Comparison of ENCODE assay signal across 23 cellular contexts in the genomic region with DNA sequence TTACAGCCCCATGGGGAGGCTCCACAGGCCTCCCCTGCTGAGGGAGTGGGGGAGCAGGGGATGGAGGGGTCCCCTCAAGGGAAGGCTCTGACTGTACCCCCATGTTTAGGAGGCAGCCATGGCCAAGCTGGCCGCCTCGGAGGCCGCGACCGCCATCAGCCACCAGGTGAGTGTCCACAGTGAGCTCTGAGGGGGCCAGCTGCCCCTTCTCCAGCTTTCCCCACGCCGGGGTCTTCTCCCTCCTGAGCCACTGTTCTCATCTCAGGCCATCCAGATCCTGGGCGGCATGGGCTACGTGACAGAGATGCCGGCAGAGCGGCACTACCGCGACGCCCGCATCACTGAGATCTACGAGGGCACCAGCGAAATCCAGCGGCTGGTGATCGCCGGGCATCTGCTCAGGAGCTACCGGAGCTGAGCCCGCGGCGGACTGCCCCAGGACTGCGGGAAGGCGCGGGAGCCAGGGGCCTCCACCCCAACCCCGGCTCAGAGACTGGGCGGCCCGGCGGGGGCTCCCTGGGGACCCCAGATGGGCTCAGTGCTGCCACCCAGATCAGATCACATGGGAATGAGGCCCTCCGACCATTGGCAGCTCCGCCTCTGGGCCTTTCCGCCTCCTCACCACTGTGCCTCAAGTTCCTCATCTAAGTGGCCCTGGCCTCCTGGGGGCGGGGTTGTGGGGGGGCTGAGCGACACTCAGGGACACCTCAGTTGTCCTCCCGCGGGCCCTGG.
"Had no signal": no experiment of that assay in that cellular context is flagged by ENCODE, and none has a peak within 500 bp of the region (broad histone marks: within the 10 kb centered on the region; RNA-seq: fewer than 3 reads in every experiment).

No MANE protein-coding gene starts in this region.

- H3K27ac ChIP-seq: breast epithelium, neural progenitor cell, prostate gland, right atrium auricular region, stomach, suprapubic skin, tibial nerve had no signal

- H3K4me3 ChIP-seq: breast epithelium, neural progenitor cell, prostate gland, right atrium auricular region, stomach, suprapubic skin, tibial nerve had no signal

- H3K27me3 ChIP-seq: breast epithelium, neural progenitor cell, right atrium auricular region, stomach, suprapubic skin, tibial nerve had no signal

- ATAC-seq: activated T-cell treated with anti-CD3 and anti-CD28 coated beads, Interleukin-2, amount 50 U/mL, for 72 hours; left ventricle myocardium superior; naive thymus-derived CD8-positive, alpha-beta T cell; stimulated activated effector memory CD8-positive, alpha-beta T cell treated with anti-CD3 and anti-CD28 coated beads, Interleukin-12 subunit alpha, Interleukin-12 subunit beta, amount 100 ng/mL, for 72 hours; T-helper 17 cell had no signal

- H3K9me3 ChIP-seq: breast epithelium, prostate gland, right atrium auricular region, stomach, suprapubic skin, tibial nerve had no signal

- H3K4me2 ChIP-seq: neural progenitor cell had no signal

- FAIRE-seq: keratinocyte, urothelium cell line had no signal

- H3K9ac ChIP-seq: neural progenitor cell had no signal

- DNase-seq: activated CD4-positive, alpha-beta memory T cell treated with anti-CD3 and anti-CD28 coated beads, Interleukin-2, amount 10 ng/mL, durations not matched to agents 7 days and 5 days; activated CD4-positive, alpha-beta T cell treated with anti-CD3 and anti-CD28 coated beads, Interleukin-2, amount 10 ng/mL, durations not matched to agents 24 days and 14 days; activated effector memory CD4-positive, alpha-beta T cell treated with Interleukin-2 at 50 U/mL for 16 hours; activated naive CD4-positive, alpha-beta T cell treated with anti-CD3 and anti-CD28 coated beads for 36 hours; activated naive CD8-positive, alpha-beta T cell treated with anti-CD3 and anti-CD28 coated beads, Interleukin-2, amount 10 ng/mL, durations not matched to agents 7 days and 5 days; activated T-cell treated with anti-CD3 and anti-CD28 coated beads, Interleukin-2, amount 50 U/mL, for 72 hours; amniotic stem cell; cortex of kidney; mammary epithelial cell; stimulated activated CD4-positive, alpha-beta T cell treated with anti-CD3 and anti-CD28 coated beads, Interleukin-12 subunit alpha, Interleukin-12 subunit beta, amount 100 ng/mL, for 4 hours; stomach; T-helper 17 cell had no signal

- H3K4me1 ChIP-seq: breast epithelium, neural progenitor cell, prostate gland, right atrium auricular region, stomach, suprapubic skin, tibial nerve had no signal

- H3K36me3 ChIP-seq: neural progenitor cell, prostate gland had no signal

- H2AFZ ChIP-seq: neural progenitor cell had no signal
